ENCODE assay signal across 8 cellular contexts in genomic region chr17:64145751-64146417, GRCh38. TPM values are rescaled to one million over a fixed set of nuclear protein-coding genes. Genes with fewer than 3 reads are reported as not detected.
A peak's percentile ranks its signal among the peaks of the same experiment; 100 is the strongest.
DNase-seq lines count a peak whose midpoint lies in the region; ATAC-seq and TF ChIP-seq lines count a peak whose summit lies in the region.

No MANE protein-coding gene starts in this region.

- H3K27ac ChIP-seq in DND-41 (ENCODE audit: low read length) (peak overlapping the region; percentile 86), KMS-11 (peak overlapping the region; percentile 90)

- TF ChIP-seq CTCF in DND-41 (IDR thresholded peaks at IDR 0.05; ENCODE audit: borderline replicate concordance, extremely low read depth, low read length, poor library complexity, severe bottlenecking): no peak
- no peak for TF ChIP-seq CTCF in KMS-11 (conservative IDR thresholded peaks at IDR 0.05; ENCODE audit: low read depth, low read length)

- H3K4me2 ChIP-seq in DND-41 (ENCODE audit: insufficient read depth, low read length) (peak overlapping the region; percentile 82), KMS-11 (peak overlapping the region; percentile 75)

- ATAC-seq in DND-41 (ENCODE audit: insufficient read depth, low read depth) (peak; percentile 93), GM21786 (IDR thresholded peaks at IDR 0.05; ENCODE audit: unreplicated experiment) (peak; percentile 95)

- 0 out of 2 replicates have a peak, but pooled peaks cover 5% of the 10 kb centered on the region for H4K20me1 ChIP-seq in DND-41 (ENCODE audit: insufficient read depth, low read length)
- H4K20me1 ChIP-seq in KMS-11 (ENCODE audit: insufficient read depth): no peaks in the 10 kb centered on the region

- no peaks in the 10 kb centered on the region for H3K27me3 ChIP-seq in DND-41 (ENCODE audit: insufficient read depth, low read length, poor library complexity)
- no peaks in the 10 kb centered on the region for H3K27me3 ChIP-seq in KMS-11 (ENCODE audit: insufficient read depth, low read depth)

- H3K9ac ChIP-seq in DND-41 (ENCODE audit: low read depth, low read length): peak overlapping the region; percentile 81
- H3K9ac ChIP-seq in KMS-11: peak overlapping the region; percentile 98

- H3K4me1 ChIP-seq in DND-41 (ENCODE audit: insufficient read depth, low read length) (peaks cover 20% of the 10 kb centered on the region), KMS-11 (ENCODE audit: low read depth, poor library complexity, severe bottlenecking) (peaks cover 11% of the 10 kb centered on the region)

- H2AFZ ChIP-seq in DND-41 (ENCODE audit: low read depth, low read length): peak overlapping the region; percentile 81
- H2AFZ ChIP-seq in KMS-11 (ENCODE audit: low read depth): peak overlapping the region; percentile 38; the same call in 1 of the 2 replicates

- no peaks in the 10 kb centered on the region for H3K9me3 ChIP-seq in DND-41 (ENCODE audit: insufficient read depth, low read length, severe bottlenecking)

- H3K79me2 ChIP-seq in DND-41 (ENCODE audit: insufficient read depth, low read length) (peaks cover 17% of the 10 kb centered on the region), KMS-11 (ENCODE audit: insufficient read depth, low read depth) (peaks cover 13% of the 10 kb centered on the region)

- peak; percentile 98 for DNase-seq in DND-41
- peak; percentile 95 to 96 for DNase-seq in activated T-cell treated with anti-CD3 and anti-CD28 coated beads, Interleukin-2, amount 50 U/mL, for 48 hours
- peak; percentile 100 for DNase-seq in fibroblast of gingiva (ENCODE audit: low read depth)
- peak; percentile 99 for DNase-seq in myocyte (ENCODE audit: low read depth)
- DNase-seq in stimulated activated CD8-positive, alpha-beta memory T cell treated with anti-CD3 and anti-CD28 coated beads, Interleukin-7, amount 100 ng/mL, for 4 hours (ENCODE audit: low read depth in 2 of 2): peak; percentile 91 to 98

- H3K4me3 ChIP-seq in DND-41 (ENCODE audit: low read depth in 1 of 2, low read length in 2 of 2) (peak overlapping the region; percentile 73 to 74), KMS-11 (IDR thresholded peaks at IDR 0.05; ENCODE audit: insufficient read depth, low read depth, low read length) (peak overlapping the region; percentile 47)

- peaks cover 25% of the 10 kb centered on the region for H3K36me3 ChIP-seq in DND-41 (ENCODE audit: insufficient read depth, low read length)
- peaks cover 7% of the 10 kb centered on the region for H3K36me3 ChIP-seq in KMS-11 (ENCODE audit: insufficient read depth)

TF ChIP-seq in PFSK-1, 5 proteins besides CTCF, POLR2A, EP300 and RAD21:
- TF ChIP-seq POLR2AphosphoS5 (IDR thresholded peaks at IDR 0.05; ENCODE audit: low read depth, low read length): peak; percentile 100
- no peak for TF ChIP-seq SIN3A (IDR thresholded peaks at IDR 0.05; ENCODE audit: borderline replicate concordance, insufficient read depth, low read length)
- TF ChIP-seq REST (IDR thresholded peaks at IDR 0.05; ENCODE audit: insufficient read depth in 1 of 2, low read depth in 2 of 2, low read length in 2 of 2): peak in 1 of 2 experiments; percentile 56; a peak in 2 of 4 replicates
- peak; percentile 99 for TF ChIP-seq TAF1 (IDR thresholded peaks at IDR 0.05; ENCODE audit: borderline replicate concordance, insufficient read depth, low read length)

RNA-seq across cellular contexts. Expression of gene ERN1, which starts 15.9 kb away (rescaled TPM):
- polyA plus RNA-seq in PFSK-1 (2012; ENCODE audit: insufficient read length, low read depth): 14.4 TPM
- total RNA-seq in myocyte: 4.0 and 5.6 TPM in 2 replicates
- 7.3 TPM for polyA plus RNA-seq in myocyte (2012)

Comparison
In these comparisons a context has a peak if more than half of its experiments do, and no peak if none do; other contexts are left out.
1. Peak in every context shown above with its lines: DNase-seq, ATAC-seq, H3K4me3 ChIP-seq and H3K27ac ChIP-seq.